In the genomic region with DNA sequence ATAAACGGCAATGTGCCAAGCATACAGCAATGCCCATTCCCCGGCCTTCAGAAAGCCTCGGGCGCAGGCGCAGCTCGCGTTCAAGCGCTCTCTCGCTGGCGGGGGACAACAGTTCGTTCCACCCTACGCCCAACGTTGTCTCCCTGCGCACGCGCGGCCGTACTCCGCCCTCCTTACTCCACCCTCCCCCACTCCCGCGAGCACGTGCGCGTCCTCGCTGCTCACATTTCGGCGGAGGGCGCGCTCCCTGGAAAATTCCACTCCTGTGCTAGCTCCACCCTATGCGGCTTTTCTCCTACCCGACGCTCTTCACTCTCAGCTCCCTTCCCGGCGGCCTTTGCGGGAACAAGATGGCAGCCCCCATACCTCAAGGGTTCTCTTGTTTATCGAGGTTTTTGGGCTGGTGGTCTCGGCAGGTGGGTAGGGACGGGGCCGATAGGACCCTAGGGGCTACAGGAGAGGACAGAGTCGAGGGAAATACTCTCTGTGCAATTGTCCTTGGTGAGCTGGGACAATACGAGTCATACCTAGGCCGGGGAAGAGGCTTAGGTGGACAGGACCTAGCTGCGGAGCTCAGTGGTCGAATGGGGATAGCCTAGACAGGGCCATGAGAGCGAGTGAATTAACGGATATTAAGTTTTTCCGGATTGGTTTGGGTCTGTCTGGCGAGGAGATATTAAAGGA, we compare ENCODE assay signal across 1 cellular context.
TF ChIP-seq lines count a peak whose summit lies in the region.
"Not testable (repeated sequence)": the region's sequence is repeated elsewhere in the genome, so short reads cannot be mapped to it uniquely, and the experiment has no call there.

A gene (plus strand): TSS at position 335 of the 684 bp plus-strand sequence. CDS start 16 bp downstream, at position 351.

TF ChIP-seq in HepG2, 621 proteins besides CTCF, POLR2A, EP300 and RAD21 (continued from another document and continues in another):
- TF ChIP-seq, protein P1, sequence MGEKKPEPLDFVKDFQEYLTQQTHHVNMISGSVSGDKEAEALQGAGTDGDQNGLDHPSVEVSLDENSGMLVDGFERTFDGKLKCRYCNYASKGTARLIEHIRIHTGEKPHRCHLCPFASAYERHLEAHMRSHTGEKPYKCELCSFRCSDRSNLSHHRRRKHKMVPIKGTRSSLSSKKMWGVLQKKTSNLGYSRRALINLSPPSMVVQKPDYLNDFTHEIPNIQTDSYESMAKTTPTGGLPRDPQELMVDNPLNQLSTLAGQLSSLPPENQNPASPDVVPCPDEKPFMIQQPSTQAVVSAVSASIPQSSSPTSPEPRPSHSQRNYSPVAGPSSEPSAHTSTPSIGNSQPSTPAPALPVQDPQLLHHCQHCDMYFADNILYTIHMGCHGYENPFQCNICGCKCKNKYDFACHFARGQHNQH (CRISPR knock-in tag; IDR thresholded peaks at IDR 0.05): peak; percentile 81
- TF ChIP-seq, protein P2, sequence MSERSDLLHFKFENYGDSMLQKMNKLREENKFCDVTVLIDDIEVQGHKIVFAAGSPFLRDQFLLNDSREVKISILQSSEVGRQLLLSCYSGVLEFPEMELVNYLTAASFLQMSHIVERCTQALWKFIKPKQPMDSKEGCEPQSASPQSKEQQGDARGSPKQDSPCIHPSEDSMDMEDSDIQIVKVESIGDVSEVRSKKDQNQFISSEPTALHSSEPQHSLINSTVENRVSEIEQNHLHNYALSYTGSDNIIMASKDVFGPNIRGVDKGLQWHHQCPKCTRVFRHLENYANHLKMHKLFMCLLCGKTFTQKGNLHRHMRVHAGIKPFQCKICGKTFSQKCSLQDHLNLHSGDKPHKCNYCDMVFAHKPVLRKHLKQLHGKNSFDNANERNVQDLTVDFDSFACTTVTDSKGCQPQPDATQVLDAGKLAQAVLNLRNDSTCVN (CRISPR knock-in tag; IDR thresholded peaks at IDR 0.05; ENCODE audit: borderline replicate concordance): peak; percentile 73; the same call in 1 of the 2 replicates
- TF ChIP-seq CREM (IDR thresholded peaks at IDR 0.05) (peak; percentile 62), KAT8 (CRISPR knock-in tag; IDR thresholded peaks at IDR 0.05) (peak; percentile 90), KMT2B (CRISPR knock-in tag; IDR thresholded peaks at IDR 0.05) (0 out of 2 replicates have a peak, but pooled peaks have one; percentile 38), HOXA3 (CRISPR knock-in tag; IDR thresholded peaks at IDR 0.05) (peak; percentile 72), ZNF563 (CRISPR knock-in tag; IDR thresholded peaks at IDR 0.05) (peak; percentile 85), ZFY (CRISPR knock-in tag; IDR thresholded peaks at IDR 0.05) (peak; percentile 75), ZNF264 (CRISPR knock-in tag; IDR thresholded peaks at IDR 0.05) (peak; percentile 37; the same call in 1 of the 2 replicates), SOX13 (CRISPR knock-in tag; conservative IDR thresholded peaks at IDR 0.05 in 1 of 2, IDR thresholded peaks at IDR 0.05 in 1 of 2) (peak in 1 of 2 experiments; percentile 38; a peak in 1 of 4 replicates), RXRB (CRISPR knock-in tag; IDR thresholded peaks at IDR 0.05; ENCODE audit: borderline replicate concordance) (peak; percentile 41), TAF1 (CRISPR knock-in tag; IDR thresholded peaks at IDR 0.05) (peak; percentile 65), SALL1 (CRISPR knock-in tag; IDR thresholded peaks at IDR 0.05) (peak; percentile 62), PHF5A (CRISPR knock-in tag; IDR thresholded peaks at IDR 0.05; ENCODE audit: low read depth, unreplicated experiment) (peak; percentile 30), ELF1 (CRISPR knock-in tag; IDR thresholded peaks at IDR 0.05) (0 out of 2 replicates have a peak, but pooled peaks have one; percentile 10), HDAC2 (CRISPR knock-in tag; IDR thresholded peaks at IDR 0.05) (peak; percentile 52), HNRNPLL (IDR thresholded peaks at IDR 0.05; ENCODE audit: low read depth, low read length, poor library complexity, severe bottlenecking) (peak; percentile 89), FOXK1 (CRISPR knock-in tag; IDR thresholded peaks at IDR 0.05; ENCODE audit: borderline replicate concordance, low read depth) (peak; percentile 37; the same call in 1 of the 2 replicates), NFKBIZ (CRISPR knock-in tag; IDR thresholded peaks at IDR 0.05) (peak; percentile 22; the same call in 1 of the 2 replicates), PITX1 (CRISPR knock-in tag; IDR thresholded peaks at IDR 0.05) (peak; percentile 37; the same call in 1 of the 2 replicates), ZFX (CRISPR knock-in tag; IDR thresholded peaks at IDR 0.05; ENCODE audit: low read depth) (peak; percentile 69)
- not testable (repeated sequence) for TF ChIP-seq CREM (CRISPR knock-in tag; IDR thresholded peaks at IDR 0.05); SOX13 (IDR thresholded peaks at IDR 0.05)
- TF ChIP-seq, protein P3, sequence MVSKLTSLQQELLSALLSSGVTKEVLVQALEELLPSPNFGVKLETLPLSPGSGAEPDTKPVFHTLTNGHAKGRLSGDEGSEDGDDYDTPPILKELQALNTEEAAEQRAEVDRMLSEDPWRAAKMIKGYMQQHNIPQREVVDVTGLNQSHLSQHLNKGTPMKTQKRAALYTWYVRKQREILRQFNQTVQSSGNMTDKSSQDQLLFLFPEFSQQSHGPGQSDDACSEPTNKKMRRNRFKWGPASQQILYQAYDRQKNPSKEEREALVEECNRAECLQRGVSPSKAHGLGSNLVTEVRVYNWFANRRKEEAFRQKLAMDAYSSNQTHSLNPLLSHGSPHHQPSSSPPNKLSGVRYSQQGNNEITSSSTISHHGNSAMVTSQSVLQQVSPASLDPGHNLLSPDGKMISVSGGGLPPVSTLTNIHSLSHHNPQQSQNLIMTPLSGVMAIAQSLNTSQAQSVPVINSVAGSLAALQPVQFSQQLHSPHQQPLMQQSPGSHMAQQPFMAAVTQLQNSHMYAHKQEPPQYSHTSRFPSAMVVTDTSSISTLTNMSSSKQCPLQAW (CRISPR knock-in tag; IDR thresholded peaks at IDR 0.05): 0 out of 2 replicates have a peak, but pooled peaks have one; percentile 28
- TF ChIP-seq, protein P4, sequence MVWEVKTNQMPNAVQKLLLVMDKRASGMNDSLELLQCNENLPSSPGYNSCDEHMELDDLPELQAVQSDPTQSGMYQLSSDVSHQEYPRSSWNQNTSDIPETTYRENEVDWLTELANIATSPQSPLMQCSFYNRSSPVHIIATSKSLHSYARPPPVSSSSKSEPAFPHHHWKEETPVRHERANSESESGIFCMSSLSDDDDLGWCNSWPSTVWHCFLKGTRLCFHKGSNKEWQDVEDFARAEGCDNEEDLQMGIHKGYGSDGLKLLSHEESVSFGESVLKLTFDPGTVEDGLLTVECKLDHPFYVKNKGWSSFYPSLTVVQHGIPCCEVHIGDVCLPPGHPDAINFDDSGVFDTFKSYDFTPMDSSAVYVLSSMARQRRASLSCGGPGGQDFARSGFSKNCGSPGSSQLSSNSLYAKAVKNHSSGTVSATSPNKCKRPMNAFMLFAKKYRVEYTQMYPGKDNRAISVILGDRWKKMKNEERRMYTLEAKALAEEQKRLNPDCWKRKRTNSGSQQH (CRISPR knock-in tag; IDR thresholded peaks at IDR 0.05; ENCODE audit: low read depth): peak; percentile 84
- TF ChIP-seq, protein P5, sequence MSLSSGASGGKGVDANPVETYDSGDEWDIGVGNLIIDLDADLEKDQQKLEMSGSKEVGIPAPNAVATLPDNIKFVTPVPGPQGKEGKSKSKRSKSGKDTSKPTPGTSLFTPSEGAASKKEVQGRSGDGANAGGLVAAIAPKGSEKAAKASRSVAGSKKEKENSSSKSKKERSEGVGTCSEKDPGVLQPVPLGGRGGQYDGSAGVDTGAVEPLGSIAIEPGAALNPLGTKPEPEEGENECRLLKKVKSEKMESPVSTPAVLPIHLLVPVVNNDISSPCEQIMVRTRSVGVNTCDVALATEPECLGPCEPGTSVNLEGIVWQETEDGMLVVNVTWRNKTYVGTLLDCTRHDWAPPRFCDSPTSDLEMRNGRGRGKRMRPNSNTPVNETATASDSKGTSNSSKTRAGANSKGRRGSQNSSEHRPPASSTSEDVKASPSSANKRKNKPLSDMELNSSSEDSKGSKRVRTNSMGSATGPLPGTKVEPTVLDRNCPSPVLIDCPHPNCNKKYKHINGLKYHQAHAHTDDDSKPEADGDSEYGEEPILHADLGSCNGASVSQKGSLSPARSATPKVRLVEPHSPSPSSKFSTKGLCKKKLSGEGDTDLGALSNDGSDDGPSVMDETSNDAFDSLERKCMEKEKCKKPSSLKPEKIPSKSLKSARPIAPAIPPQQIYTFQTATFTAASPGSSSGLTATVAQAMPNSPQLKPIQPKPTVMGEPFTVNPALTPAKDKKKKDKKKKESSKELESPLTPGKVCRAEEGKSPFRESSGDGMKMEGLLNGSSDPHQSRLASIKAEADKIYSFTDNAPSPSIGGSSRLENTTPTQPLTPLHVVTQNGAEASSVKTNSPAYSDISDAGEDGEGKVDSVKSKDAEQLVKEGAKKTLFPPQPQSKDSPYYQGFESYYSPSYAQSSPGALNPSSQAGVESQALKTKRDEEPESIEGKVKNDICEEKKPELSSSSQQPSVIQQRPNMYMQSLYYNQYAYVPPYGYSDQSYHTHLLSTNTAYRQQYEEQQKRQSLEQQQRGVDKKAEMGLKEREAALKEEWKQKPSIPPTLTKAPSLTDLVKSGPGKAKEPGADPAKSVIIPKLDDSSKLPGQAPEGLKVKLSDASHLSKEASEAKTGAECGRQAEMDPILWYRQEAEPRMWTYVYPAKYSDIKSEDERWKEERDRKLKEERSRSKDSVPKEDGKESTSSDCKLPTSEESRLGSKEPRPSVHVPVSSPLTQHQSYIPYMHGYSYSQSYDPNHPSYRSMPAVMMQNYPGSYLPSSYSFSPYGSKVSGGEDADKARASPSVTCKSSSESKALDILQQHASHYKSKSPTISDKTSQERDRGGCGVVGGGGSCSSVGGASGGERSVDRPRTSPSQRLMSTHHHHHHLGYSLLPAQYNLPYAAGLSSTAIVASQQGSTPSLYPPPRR (CRISPR knock-in tag; IDR thresholded peaks at IDR 0.05; ENCODE audit: borderline replicate concordance): 0 out of 2 replicates have a peak, but pooled peaks have one; percentile 19
- TF ChIP-seq, protein P6, sequence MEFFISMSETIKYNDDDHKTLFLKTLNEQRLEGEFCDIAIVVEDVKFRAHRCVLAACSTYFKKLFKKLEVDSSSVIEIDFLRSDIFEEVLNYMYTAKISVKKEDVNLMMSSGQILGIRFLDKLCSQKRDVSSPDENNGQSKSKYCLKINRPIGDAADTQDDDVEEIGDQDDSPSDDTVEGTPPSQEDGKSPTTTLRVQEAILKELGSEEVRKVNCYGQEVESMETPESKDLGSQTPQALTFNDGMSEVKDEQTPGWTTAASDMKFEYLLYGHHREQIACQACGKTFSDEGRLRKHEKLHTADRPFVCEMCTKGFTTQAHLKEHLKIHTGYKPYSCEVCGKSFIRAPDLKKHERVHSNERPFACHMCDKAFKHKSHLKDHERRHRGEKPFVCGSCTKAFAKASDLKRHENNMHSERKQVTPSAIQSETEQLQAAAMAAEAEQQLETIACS (CRISPR knock-in tag; IDR thresholded peaks at IDR 0.05): peak; percentile 97
- TF ChIP-seq, protein P7, sequence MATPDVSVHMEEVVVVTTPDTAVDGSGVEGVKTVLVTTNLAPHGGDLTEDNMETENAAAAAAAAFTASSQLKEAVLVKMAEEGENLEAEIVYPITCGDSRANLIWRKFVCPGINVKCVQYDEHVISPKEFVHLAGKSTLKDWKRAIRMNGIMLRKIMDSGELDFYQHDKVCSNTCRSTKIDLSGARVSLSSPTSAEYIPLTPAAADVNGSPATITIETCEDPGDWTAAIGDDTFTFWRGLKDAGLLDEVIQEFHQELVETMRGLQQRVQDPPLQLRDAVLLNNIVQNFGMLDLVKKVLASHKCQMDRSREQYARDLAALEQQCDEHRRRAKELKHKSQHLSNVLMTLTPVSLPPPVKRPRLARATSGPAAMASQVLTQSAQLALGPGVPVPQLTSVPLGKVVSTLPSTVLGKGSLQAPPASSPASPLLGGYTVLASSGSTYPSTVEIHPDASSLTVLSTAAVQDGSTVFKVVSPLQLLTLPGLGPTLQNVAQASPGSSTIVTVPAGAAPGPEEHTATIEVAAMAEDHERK (CRISPR knock-in tag; IDR thresholded peaks at IDR 0.05; ENCODE audit: low read depth): peak; percentile 82
- TF ChIP-seq, protein P8, sequence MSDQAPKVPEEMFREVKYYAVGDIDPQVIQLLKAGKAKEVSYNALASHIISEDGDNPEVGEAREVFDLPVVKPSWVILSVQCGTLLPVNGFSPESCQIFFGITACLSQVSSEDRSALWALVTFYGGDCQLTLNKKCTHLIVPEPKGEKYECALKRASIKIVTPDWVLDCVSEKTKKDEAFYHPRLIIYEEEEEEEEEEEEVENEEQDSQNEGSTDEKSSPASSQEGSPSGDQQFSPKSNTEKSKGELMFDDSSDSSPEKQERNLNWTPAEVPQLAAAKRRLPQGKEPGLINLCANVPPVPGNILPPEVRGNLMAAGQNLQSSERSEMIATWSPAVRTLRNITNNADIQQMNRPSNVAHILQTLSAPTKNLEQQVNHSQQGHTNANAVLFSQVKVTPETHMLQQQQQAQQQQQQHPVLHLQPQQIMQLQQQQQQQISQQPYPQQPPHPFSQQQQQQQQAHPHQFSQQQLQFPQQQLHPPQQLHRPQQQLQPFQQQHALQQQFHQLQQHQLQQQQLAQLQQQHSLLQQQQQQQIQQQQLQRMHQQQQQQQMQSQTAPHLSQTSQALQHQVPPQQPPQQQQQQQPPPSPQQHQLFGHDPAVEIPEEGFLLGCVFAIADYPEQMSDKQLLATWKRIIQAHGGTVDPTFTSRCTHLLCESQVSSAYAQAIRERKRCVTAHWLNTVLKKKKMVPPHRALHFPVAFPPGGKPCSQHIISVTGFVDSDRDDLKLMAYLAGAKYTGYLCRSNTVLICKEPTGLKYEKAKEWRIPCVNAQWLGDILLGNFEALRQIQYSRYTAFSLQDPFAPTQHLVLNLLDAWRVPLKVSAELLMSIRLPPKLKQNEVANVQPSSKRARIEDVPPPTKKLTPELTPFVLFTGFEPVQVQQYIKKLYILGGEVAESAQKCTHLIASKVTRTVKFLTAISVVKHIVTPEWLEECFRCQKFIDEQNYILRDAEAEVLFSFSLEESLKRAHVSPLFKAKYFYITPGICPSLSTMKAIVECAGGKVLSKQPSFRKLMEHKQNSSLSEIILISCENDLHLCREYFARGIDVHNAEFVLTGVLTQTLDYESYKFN (CRISPR knock-in tag; conservative IDR thresholded peaks at IDR 0.05): peak; percentile 70
- TF ChIP-seq, protein P9, sequence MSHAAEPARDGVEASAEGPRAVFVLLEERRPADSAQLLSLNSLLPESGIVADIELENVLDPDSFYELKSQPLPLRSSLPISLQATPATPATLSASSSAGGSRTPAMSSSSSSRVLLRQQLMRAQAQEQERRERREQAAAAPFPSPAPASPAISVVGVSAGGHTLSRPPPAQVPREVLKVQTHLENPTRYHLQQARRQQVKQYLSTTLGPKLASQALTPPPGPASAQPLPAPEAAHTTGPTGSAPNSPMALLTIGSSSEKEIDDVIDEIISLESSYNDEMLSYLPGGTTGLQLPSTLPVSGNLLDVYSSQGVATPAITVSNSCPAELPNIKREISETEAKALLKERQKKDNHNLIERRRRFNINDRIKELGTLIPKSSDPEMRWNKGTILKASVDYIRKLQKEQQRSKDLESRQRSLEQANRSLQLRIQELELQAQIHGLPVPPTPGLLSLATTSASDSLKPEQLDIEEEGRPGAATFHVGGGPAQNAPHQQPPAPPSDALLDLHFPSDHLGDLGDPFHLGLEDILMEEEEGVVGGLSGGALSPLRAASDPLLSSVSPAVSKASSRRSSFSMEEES (CRISPR knock-in tag; IDR thresholded peaks at IDR 0.05): peak; percentile 79; the same call in 1 of the 2 replicates
